Comparison of ENCODE assay signal across 30 cellular contexts in genomic region chr18:35074581-35074980, GRCh38. TPM values are rescaled to one million over a fixed set of nuclear protein-coding genes. Genes with fewer than 3 reads are reported as not detected.
DNase-seq lines count a peak whose midpoint lies in the region; ATAC-seq, FAIRE-seq and TF ChIP-seq lines count a peak whose summit lies in the region.
"Had no signal": no experiment of that assay in that cellular context is flagged by ENCODE, and none has a peak within 500 bp of the region (broad histone marks: within the 10 kb centered on the region; RNA-seq: fewer than 3 reads in every experiment).

No MANE protein-coding gene starts in this region.

- 44% methylated on average over 1 of the region's 1 CpG for WGBS in K562 (ENCODE audit: insufficient coverage, low coverage, missing lambda C conversion rate)

- CTCF ChIA-PET in K562 (lab: Yijun Ruan, JAX; ENCODE audit: low intra/inter-chr PET ratio): interaction anchor here (0.5 kb wide), 1 partner anchor 19 kb away, joined by 7 read pairs; no protein-coding TSS in a partner anchor

- peaks cover 3% of the 10 kb centered on the region for H3K27me3 Mint-ChIP-seq in GM23338 (ENCODE audit: insufficient read depth, low read depth, poor library complexity)
- H3K27me3 Mint-ChIP-seq: activated naive CD8-positive, alpha-beta T cell treated with anti-CD3 and anti-CD28 coated beads, Interleukin-2, amount 50 U/mL, for 24 hours; brain had no signal

- no peak overlapping the region for H3K4me3 ChIP-seq in GM23338
- H3K4me3 ChIP-seq in K562: no peak overlapping the region
- peak overlapping the region in 2 of 4 donors; percentile 16 to 19 for H3K4me3 ChIP-seq in gastrocnemius medialis
- H3K4me3 ChIP-seq: BLaER1, suprapubic skin had no signal

- no TSS peak for BruUV-seq in K562 (replicated peaks; lab: Mats Ljungman, UMichigan)

- TF ChIP-seq CTCF in GM23338 (conservative IDR thresholded peaks at IDR 0.05; ENCODE audit: low read depth in 2 of 2) (no peak), K562 (IDR thresholded peaks at IDR 0.05 in 2 of 3, conservative IDR thresholded peaks at IDR 0.05 in 1 of 3; ENCODE audit: insufficient read depth in 2 of 3, low read depth in 1 of 3, low read length in 3 of 3) (no peak), gastrocnemius medialis (IDR thresholded peaks at IDR 0.05 in 4 of 5, conservative IDR thresholded peaks at IDR 0.05 in 1 of 5) (no peak)

- H3K9me3 Mint-ChIP-seq in GM23338: no peaks in the 10 kb centered on the region
- H3K9me3 Mint-ChIP-seq: activated naive CD8-positive, alpha-beta T cell treated with anti-CD3 and anti-CD28 coated beads, Interleukin-2, amount 50 U/mL, for 24 hours; brain; mesothelial cell of epicardium had no signal

- POLR2A ChIA-PET in K562 (lab: Yijun Ruan, JAX): interaction anchor here (0.6 to 2.4 kb wide), 4 partner anchors 9 to 28 kb away, joined by 3 to 9 read pairs (median 4); no protein-coding TSS in a partner anchor

- H3K4me3 Mint-ChIP-seq in GM23338: no peak overlapping the region
- H3K4me3 Mint-ChIP-seq: activated naive CD8-positive, alpha-beta T cell treated with anti-CD3 and anti-CD28 coated beads, Interleukin-2, amount 50 U/mL, for 24 hours; mesothelial cell of epicardium had no signal

- FAIRE-seq in K562 (lab: Jason Lieb, UNC): no peak
- FAIRE-seq: colon, GM12892, islet of Langerhans, small intestine, urothelium cell line had no signal

- no peaks in the 10 kb centered on the region; the same call in 1 of the 2 replicates for H3K4me1 ChIP-seq in GM23338 (ENCODE audit: insufficient read depth)
- peaks cover 0 to 3% of the 10 kb centered on the region in 2 experiments; a peak in 2 of 5 replicates for H3K4me1 ChIP-seq in K562 (replicated peaks in 1 of 2; ENCODE audit: control insufficient read depth in 2 of 2, insufficient read depth in 2 of 2, low read length in 2 of 2)
- H3K4me1 ChIP-seq in gastrocnemius medialis: peaks cover 53 to 59% of the 10 kb centered on the region in 2 donors
- H3K4me1 ChIP-seq: Caco-2 had no signal

- H3K9me2 ChIP-seq in GM23338 (ENCODE audit: insufficient read depth): no peaks in the 10 kb centered on the region

- no peak for TF ChIP-seq EP300 in K562 (IDR thresholded peaks at IDR 0.05; ENCODE audit: low read length)

- TF ChIP-seq RAD21 in K562 (CRISPR knock-in tag; conservative IDR thresholded peaks at IDR 0.05 in 1 of 2, IDR thresholded peaks at IDR 0.05 in 1 of 2): no peak

- H4K20me1 ChIP-seq in GM23338 (replicated peaks; ENCODE audit: insufficient read depth) (no peaks in the 10 kb centered on the region), K562 (replicated peaks; ENCODE audit: control insufficient read depth, insufficient read depth, low read length) (no peaks in the 10 kb centered on the region)

- no peaks in the 10 kb centered on the region; the same call in 1 of the 2 replicates for H3K79me2 ChIP-seq in GM23338 (replicated peaks; ENCODE audit: insufficient read depth)
- no peaks in the 10 kb centered on the region for H3K79me2 ChIP-seq in K562 (ENCODE audit: control insufficient read depth, insufficient read depth, low read length)

- H3K27ac Mint-ChIP-seq in GM23338: peak overlapping the region; percentile 50; the same call in 1 of the 2 replicates
- H3K27ac Mint-ChIP-seq: activated naive CD8-positive, alpha-beta T cell treated with anti-CD3 and anti-CD28 coated beads, Interleukin-2, amount 50 U/mL, for 24 hours had no signal

- DNase-seq in GM23338 (ENCODE audit: low spot score) (no peak), K562 (ENCODE audit: extremely low read depth in 1 of 4, low spot score in 3 of 4) (no peak), left ventricle myocardium superior (no peak), gastrocnemius medialis (peak in 1 of 2 donors; percentile 45), mesenteric fat pad (ENCODE audit: low spot score) (no peak), COR-L47 (lab: John Stamatoyannopoulos, UW) (no peak)
- DNase-seq: activated naive CD4-positive, alpha-beta T cell; activated naive CD8-positive, alpha-beta T cell treated with anti-CD3 and anti-CD28 coated beads, Interleukin-2, amount 50 U/mL, for 24 hours; Caco-2; DMS53; effector CD8-positive, alpha-beta T cell; MV-4-11; NCI-H748 treated with DMSO at 0.1 percent for 48 hours; nucleus accumbens; SHP77 treated with DMSO at 0.1 percent for 48 hours; small intestine; stimulated activated naive CD4-positive, alpha-beta T cell treated with Interleukin-2 at 50 U/mL for 16 hours; T-helper 2 cell had no signal

- H3K27me3 ChIP-seq in GM23338 (ENCODE audit: insufficient read depth) (no peaks in the 10 kb centered on the region), K562 (ENCODE audit: control insufficient read depth in 2 of 2, insufficient read depth in 2 of 2, low read length in 2 of 2) (no peaks in the 10 kb centered on the region), gastrocnemius medialis (no peaks in the 10 kb centered on the region)
- H3K27me3 ChIP-seq: BLaER1, suprapubic skin had no signal

- no peaks in the 10 kb centered on the region for H3K36me3 Mint-ChIP-seq in GM23338 (ENCODE audit: low read depth)

- no peak overlapping the region for H3K27ac ChIP-seq in GM23338 (ENCODE audit: low read depth)
- H3K27ac ChIP-seq in K562 (ENCODE audit: extremely low read depth, low read depth, low read length): no peak overlapping the region
- peak overlapping the region; percentile 64 to 90 (median 80) for H3K27ac ChIP-seq in gastrocnemius medialis
- H3K27ac ChIP-seq: BLaER1, suprapubic skin had no signal

- no peaks in the 10 kb centered on the region for H3F3A ChIP-seq in GM23338 (replicated peaks; ENCODE audit: low read depth)

- H3K9me3 ChIP-seq in K562 (replicated peaks; ENCODE audit: control insufficient read depth, insufficient read depth, low read depth, low read length) (no peaks in the 10 kb centered on the region), gastrocnemius medialis (no peaks in the 10 kb centered on the region)
- H3K9me3 ChIP-seq: BLaER1, Caco-2, suprapubic skin had no signal

- H3K4me1 Mint-ChIP-seq in GM23338: peaks cover 17% of the 10 kb centered on the region; the same call in 2 of the 3 replicates

- intact Hi-C loops in K562 (cut with micrococcal nuclease) (no loop called here), left ventricle myocardium superior (cut with micrococcal nuclease) (no loop called here), gastrocnemius medialis (cut with DNase I; ENCODE audit: low total_unique reads) (no loop called here)

- H3K4me2 ChIP-seq in GM23338: no peak overlapping the region
- no peak overlapping the region for H3K4me2 ChIP-seq in K562 (ENCODE audit: insufficient read depth, low read length)
- H3K4me2 ChIP-seq: BLaER1 had no signal

- peak; percentile 60 for ATAC-seq in GM23338
- ATAC-seq in K562: peak; percentile 25
- peak; percentile 58 for ATAC-seq in left ventricle myocardium superior
- peak; percentile 28 to 70 for ATAC-seq in gastrocnemius medialis
- ATAC-seq in HG02884 (IDR thresholded peaks at IDR 0.05; ENCODE audit: unreplicated experiment): no peak
- ATAC-seq: activated naive CD8-positive, alpha-beta T cell treated with anti-CD3 and anti-CD28 coated beads, Interleukin-2, amount 50 U/mL, for 24 hours; HCT116; left lobe of liver; Panc1 had no signal

- no peaks in the 10 kb centered on the region for H3K9me1 ChIP-seq in K562 (ENCODE audit: control insufficient read depth, insufficient read depth, low read length)

- no peaks in the 10 kb centered on the region; the same call in 1 of the 2 replicates for H3K36me3 ChIP-seq in GM23338 (ENCODE audit: insufficient read depth)
- peaks cover 11% of the 10 kb centered on the region; the same call in 2 of the 3 replicates for H3K36me3 ChIP-seq in K562 (ENCODE audit: control insufficient read depth, insufficient read depth, low read length)
- peaks cover 0 to 13% of the 10 kb centered on the region in 2 donors for H3K36me3 ChIP-seq in gastrocnemius medialis

- in situ Hi-C loops in K562 (cut with MboI) (no loop called here), gastrocnemius medialis (cut with MboI; ENCODE audit: low sequenced_read_pairs in 4 of 4) (no loop called here)

- H2AFZ ChIP-seq in GM23338: no peak overlapping the region
- H2AFZ ChIP-seq in K562 (ENCODE audit: low read depth, low read length): no peak overlapping the region

- TF ChIP-seq POLR2A in K562 (conservative IDR thresholded peaks at IDR 0.05): no peak
- no peak for TF ChIP-seq POLR2A in gastrocnemius medialis (IDR thresholded peaks at IDR 0.05)

- no peak overlapping the region; a peak in 1 of 4 replicates for H3K9ac ChIP-seq in K562 (ENCODE audit: insufficient read depth in 1 of 2, low read depth in 2 of 2, low read length in 2 of 2)
- H3K9ac ChIP-seq: BLaER1 had no signal

TF ChIP-seq in GM23338, 12 proteins besides CTCF, POLR2A, EP300 and RAD21 (continues in another document):
- TF ChIP-seq CREB1 (CRISPR knock-in tag; IDR thresholded peaks at IDR 0.05; ENCODE audit: low read depth): no peak
- no peak for TF ChIP-seq ZNF114 (CRISPR knock-in tag; IDR thresholded peaks at IDR 0.05)
- no peak for TF ChIP-seq POLR2AphosphoS5 (IDR thresholded peaks at IDR 0.05; ENCODE audit: low read depth)

TF ChIP-seq in K562, 482 proteins besides CTCF, POLR2A, EP300 and RAD21 (continues in another document):
- TF ChIP-seq MECOM (CRISPR knock-in tag; IDR thresholded peaks at IDR 0.05) (no peak), ZNF76 (CRISPR knock-in tag; IDR thresholded peaks at IDR 0.05; ENCODE audit: borderline replicate concordance) (no peak)

RNA-seq across cellular contexts. Expression of gene MAPRE2, which starts 33.4 kb away (rescaled TPM):
- total RNA-seq in GM23338 (2014; rRNA removed; shearing (Covaris generic)): 33.9 and 40.4 TPM in 2 replicates
- polyA plus RNA-seq in GM23338 (2016; fragmentation: Nextera tagmentation; extraction: Ambion mirVana) (17.8 and 19.0 TPM in 2 replicates), K562 (2011; rRNA removed) (56.0 and 66.5 TPM in 2 replicates), K562 (2014; fragmentation: Illumina TruSeq; extraction: Trizol) (50.7 and 70.7 TPM in 2 replicates), K562 (2014; fragmentation: Nextera tagmentation; extraction: Ambion mirVana) (10 to 100 TPM; 33.6 to 40.7 TPM), K562 (2014; rRNA removed) (49.6 and 55.1 TPM in 2 replicates)
- 23.1 and 46.8 TPM in 2 replicates for total RNA-seq in K562 (2011; cell fraction: chromatin; rRNA removed; ENCODE audit: low replicate concordance)
- 19.0 and 23.3 TPM in 2 replicates for total RNA-seq in K562 (2011; cell fraction: nucleolus; rRNA removed)
- 37.7 and 47.7 TPM in 2 replicates for total RNA-seq in K562 (2011; cell fraction: nucleoplasm; rRNA removed)
- total RNA-seq in K562 (2014; rRNA removed) (32.3 and 61.1 TPM in 2 replicates), K562 (2014; rRNA removed; fragmentation: Illumina TruSeq; extraction: Trizol) (35.1 and 38.1 TPM in 2 replicates), K562 (2015; rRNA removed; fragmentation: Illumina TruSeq; extraction: Trizol) (31.1 and 32.6 TPM in 2 replicates), K562 (2021) (46.6 and 47.5 TPM in 2 replicates), left ventricle myocardium superior (111 TPM), gastrocnemius medialis (10 to 100 TPM; 21.3 to 46.2 (median 34.4) TPM), mesenteric fat pad (23.6 TPM)
- 38.4 and 50.6 TPM in 2 replicates for polyA plus RNA-seq in K562 (2011; cell fraction: cytosol; rRNA removed)
- polyA plus RNA-seq in K562 (2011; cell fraction: nucleus; rRNA removed): 26.1 and 32.9 TPM in 2 replicates
- polyA plus RNA-seq in K562 (2012): 36.3 and 50.2 TPM in 2 replicates
- 72.7 and 74.0 TPM in 2 replicates for polyA minus RNA-seq in K562 (2011; rRNA and poly(A)+ RNA removed)
- polyA minus RNA-seq in K562 (2011; cell fraction: cytosol; rRNA and poly(A)+ RNA removed): 32.1 and 37.0 TPM in 2 replicates
- 24.8 and 45.2 TPM in 2 replicates for polyA minus RNA-seq in K562 (2011; cell fraction: nucleus; rRNA and poly(A)+ RNA removed)

Comparison
In these comparisons a context has a peak if more than half of its experiments do, and no peak if none do; other contexts are left out.
1. H3K27ac ChIP-seq: peak in gastrocnemius medialis (4 of 4); none in GM23338 (single experiment) and K562 (single experiment).